Comparison of ENCODE assay signal across 28 cellular contexts in the genomic region with DNA sequence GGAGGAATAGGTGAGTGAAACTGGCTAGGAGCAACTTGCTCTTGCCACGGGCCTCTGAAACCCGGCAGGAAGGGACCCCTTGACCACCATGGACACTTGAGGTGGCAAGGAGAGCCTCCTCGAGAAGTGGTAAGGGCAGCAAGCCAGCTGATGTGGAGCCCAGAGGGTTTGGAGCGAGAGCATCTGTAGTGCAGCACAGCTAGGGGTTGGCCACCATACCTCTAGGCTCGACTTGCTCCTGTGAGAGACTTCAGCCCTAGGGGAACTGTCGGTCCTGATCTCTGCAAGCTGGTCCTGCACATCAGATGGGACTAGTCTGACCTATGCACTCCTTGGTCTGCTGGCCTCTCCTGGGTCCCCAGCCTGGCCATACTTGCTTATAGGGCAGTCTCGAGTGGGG.
"Had no signal": no experiment of that assay in that cellular context is flagged by ENCODE, and none has a peak within 500 bp of the region (broad histone marks: within the 10 kb centered on the region; RNA-seq: fewer than 3 reads in every experiment).

No MANE protein-coding gene starts in this region.

- H3K27ac Mint-ChIP-seq: dendritic cell treated with granulocyte-macrophage colony-stimulating factor and Interleukin-4, amounts not matched to agents 40 ng/mL and 50 ng/mL, for 4 days; endodermal cell; immature natural killer cell; memory B cell; mesothelial cell of epicardium; natural killer cell treated with Interleukin-12 subunit alpha and Interleukin-12 subunit beta and Interleukin-15 and Interleukin-18, amount 100 ng/mL, for 72 hours; type B pancreatic cell had no signal

- ATAC-seq: foreskin keratinocyte, left lobe of liver, mucosa of descending colon had no signal

- H3K4me3 Mint-ChIP-seq: central memory CD8-positive, alpha-beta T cell; dendritic cell treated with granulocyte-macrophage colony-stimulating factor and Interleukin-4, amounts not matched to agents 40 ng/mL and 50 ng/mL, for 4 days; endodermal cell; immature natural killer cell; memory B cell; mesothelial cell of epicardium; naive B cell; natural killer cell treated with Interleukin-12 subunit alpha and Interleukin-12 subunit beta and Interleukin-15 and Interleukin-18, amount 100 ng/mL, for 72 hours; neural crest cell; type B pancreatic cell had no signal

- H3K4me3 ChIP-seq: colonic mucosa, esophagus muscularis mucosa, heart right ventricle, lung, mucosa of descending colon, prostate gland, right atrium auricular region, stomach, thyroid gland had no signal

- H3K9me3 ChIP-seq: colonic mucosa, esophagus muscularis mucosa, heart right ventricle, mucosa of descending colon, prostate gland, right atrium auricular region, stomach, thyroid gland had no signal

- H3K9me3 Mint-ChIP-seq: dendritic cell treated with granulocyte-macrophage colony-stimulating factor and Interleukin-4, amounts not matched to agents 40 ng/mL and 50 ng/mL, for 4 days; endodermal cell; memory B cell; mesothelial cell of epicardium; neural crest cell; type B pancreatic cell had no signal

- H3K27ac ChIP-seq: colonic mucosa, esophagus muscularis mucosa, foreskin keratinocyte, heart right ventricle, prostate gland, right atrium auricular region, stomach, thyroid gland had no signal

- H3K27me3 ChIP-seq: colonic mucosa, esophagus muscularis mucosa, foreskin keratinocyte, heart right ventricle, right atrium auricular region, stomach, thyroid gland had no signal

- H3K4me1 Mint-ChIP-seq: central memory CD8-positive, alpha-beta T cell; immature natural killer cell; naive B cell; neural crest cell had no signal

- H3K4me1 ChIP-seq: colonic mucosa, esophagus muscularis mucosa, foreskin keratinocyte, heart right ventricle, prostate gland, right atrium auricular region, stomach, thyroid gland had no signal

- H3K36me3 Mint-ChIP-seq: immature natural killer cell; memory B cell; mesothelial cell of epicardium; naive B cell; natural killer cell treated with Interleukin-12 subunit alpha and Interleukin-12 subunit beta and Interleukin-15 and Interleukin-18, amount 100 ng/mL, for 72 hours; type B pancreatic cell had no signal

- H3K27me3 Mint-ChIP-seq: central memory CD8-positive, alpha-beta T cell; dendritic cell treated with granulocyte-macrophage colony-stimulating factor and Interleukin-4, amounts not matched to agents 40 ng/mL and 50 ng/mL, for 4 days; memory B cell; natural killer cell treated with Interleukin-12 subunit alpha and Interleukin-12 subunit beta and Interleukin-15 and Interleukin-18, amount 100 ng/mL, for 72 hours; type B pancreatic cell had no signal

- DNase-seq: colonic mucosa; effector CD8-positive, alpha-beta T cell; foreskin keratinocyte; glutamatergic neuron; heart right ventricle; hippocampal formation; immature natural killer cell; naive B cell; small intestine; stimulated activated CD4-positive, alpha-beta T cell treated with anti-CD3 and anti-CD28 coated beads, Interleukin-15, amount 100 ng/mL, for 24 hours; stimulated activated CD4-positive, alpha-beta T cell treated with anti-CD3 and anti-CD28 coated beads, Interleukin-2, amount 100 ng/mL, for 48 hours; stimulated activated naive CD4-positive, alpha-beta T cell treated with Interleukin-2 at 50 U/mL for 16 hours; stomach had no signal

- H3K36me3 ChIP-seq: colonic mucosa, esophagus muscularis mucosa, heart right ventricle, prostate gland, right atrium auricular region, stomach, thyroid gland had no signal
